1 cellular context compared by ENCODE assay signal in genomic region chr16:58658796-58659211, GRCh38.
TF ChIP-seq lines count a peak whose summit lies in the region.

No MANE protein-coding gene starts in this region.

TF ChIP-seq in K562, 482 proteins besides CTCF, POLR2A, EP300 and RAD21 (continued from another document and continues in another):
- TF ChIP-seq, protein P1, sequence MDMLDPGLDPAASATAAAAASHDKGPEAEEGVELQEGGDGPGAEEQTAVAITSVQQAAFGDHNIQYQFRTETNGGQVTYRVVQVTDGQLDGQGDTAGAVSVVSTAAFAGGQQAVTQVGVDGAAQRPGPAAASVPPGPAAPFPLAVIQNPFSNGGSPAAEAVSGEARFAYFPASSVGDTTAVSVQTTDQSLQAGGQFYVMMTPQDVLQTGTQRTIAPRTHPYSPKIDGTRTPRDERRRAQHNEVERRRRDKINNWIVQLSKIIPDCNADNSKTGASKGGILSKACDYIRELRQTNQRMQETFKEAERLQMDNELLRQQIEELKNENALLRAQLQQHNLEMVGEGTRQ (CRISPR knock-in tag; IDR thresholded peaks at IDR 0.05), result peak; percentile 41
- TF ChIP-seq, protein P2, sequence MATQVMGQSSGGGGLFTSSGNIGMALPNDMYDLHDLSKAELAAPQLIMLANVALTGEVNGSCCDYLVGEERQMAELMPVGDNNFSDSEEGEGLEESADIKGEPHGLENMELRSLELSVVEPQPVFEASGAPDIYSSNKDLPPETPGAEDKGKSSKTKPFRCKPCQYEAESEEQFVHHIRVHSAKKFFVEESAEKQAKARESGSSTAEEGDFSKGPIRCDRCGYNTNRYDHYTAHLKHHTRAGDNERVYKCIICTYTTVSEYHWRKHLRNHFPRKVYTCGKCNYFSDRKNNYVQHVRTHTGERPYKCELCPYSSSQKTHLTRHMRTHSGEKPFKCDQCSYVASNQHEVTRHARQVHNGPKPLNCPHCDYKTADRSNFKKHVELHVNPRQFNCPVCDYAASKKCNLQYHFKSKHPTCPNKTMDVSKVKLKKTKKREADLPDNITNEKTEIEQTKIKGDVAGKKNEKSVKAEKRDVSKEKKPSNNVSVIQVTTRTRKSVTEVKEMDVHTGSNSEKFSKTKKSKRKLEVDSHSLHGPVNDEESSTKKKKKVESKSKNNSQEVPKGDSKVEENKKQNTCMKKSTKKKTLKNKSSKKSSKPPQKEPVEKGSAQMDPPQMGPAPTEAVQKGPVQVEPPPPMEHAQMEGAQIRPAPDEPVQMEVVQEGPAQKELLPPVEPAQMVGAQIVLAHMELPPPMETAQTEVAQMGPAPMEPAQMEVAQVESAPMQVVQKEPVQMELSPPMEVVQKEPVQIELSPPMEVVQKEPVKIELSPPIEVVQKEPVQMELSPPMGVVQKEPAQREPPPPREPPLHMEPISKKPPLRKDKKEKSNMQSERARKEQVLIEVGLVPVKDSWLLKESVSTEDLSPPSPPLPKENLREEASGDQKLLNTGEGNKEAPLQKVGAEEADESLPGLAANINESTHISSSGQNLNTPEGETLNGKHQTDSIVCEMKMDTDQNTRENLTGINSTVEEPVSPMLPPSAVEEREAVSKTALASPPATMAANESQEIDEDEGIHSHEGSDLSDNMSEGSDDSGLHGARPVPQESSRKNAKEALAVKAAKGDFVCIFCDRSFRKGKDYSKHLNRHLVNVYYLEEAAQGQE (CRISPR knock-in tag; IDR thresholded peaks at IDR 0.05; ENCODE audit: low read depth), result no peak
- peak; percentile 58 for TF ChIP-seq ZNF766 (CRISPR knock-in tag; conservative IDR thresholded peaks at IDR 0.05)
- peak; percentile 79 for TF ChIP-seq BHLHE40 (IDR thresholded peaks at IDR 0.05; ENCODE audit: low read length)
- TF ChIP-seq CEBPB (tag; IDR thresholded peaks at IDR 0.05), result peak; percentile 78
- no peak for TF ChIP-seq ZNF212 (CRISPR knock-in tag; IDR thresholded peaks at IDR 0.05)
- TF ChIP-seq SMAD4 (CRISPR knock-in tag; conservative IDR thresholded peaks at IDR 0.05), result peak; percentile 58; the same call in 1 of the 2 replicates
- TF ChIP-seq ZNF764 (CRISPR knock-in tag; IDR thresholded peaks at IDR 0.05; ENCODE audit: low read depth), result no peak
- TF ChIP-seq PPARD (CRISPR knock-in tag; IDR thresholded peaks at IDR 0.05), result no peak
- peak; percentile 33 to 78 (median 54) for TF ChIP-seq YY1 (IDR thresholded peaks at IDR 0.05; ENCODE audit: borderline replicate concordance in 1 of 3, control insufficient read depth in 1 of 3, extremely low read depth in 1 of 3, insufficient read depth in 3 of 3, insufficient read length in 1 of 3, insufficient replicate concordance in 2 of 3, low read depth in 1 of 3, low read length in 2 of 3)
- TF ChIP-seq, protein P3, sequence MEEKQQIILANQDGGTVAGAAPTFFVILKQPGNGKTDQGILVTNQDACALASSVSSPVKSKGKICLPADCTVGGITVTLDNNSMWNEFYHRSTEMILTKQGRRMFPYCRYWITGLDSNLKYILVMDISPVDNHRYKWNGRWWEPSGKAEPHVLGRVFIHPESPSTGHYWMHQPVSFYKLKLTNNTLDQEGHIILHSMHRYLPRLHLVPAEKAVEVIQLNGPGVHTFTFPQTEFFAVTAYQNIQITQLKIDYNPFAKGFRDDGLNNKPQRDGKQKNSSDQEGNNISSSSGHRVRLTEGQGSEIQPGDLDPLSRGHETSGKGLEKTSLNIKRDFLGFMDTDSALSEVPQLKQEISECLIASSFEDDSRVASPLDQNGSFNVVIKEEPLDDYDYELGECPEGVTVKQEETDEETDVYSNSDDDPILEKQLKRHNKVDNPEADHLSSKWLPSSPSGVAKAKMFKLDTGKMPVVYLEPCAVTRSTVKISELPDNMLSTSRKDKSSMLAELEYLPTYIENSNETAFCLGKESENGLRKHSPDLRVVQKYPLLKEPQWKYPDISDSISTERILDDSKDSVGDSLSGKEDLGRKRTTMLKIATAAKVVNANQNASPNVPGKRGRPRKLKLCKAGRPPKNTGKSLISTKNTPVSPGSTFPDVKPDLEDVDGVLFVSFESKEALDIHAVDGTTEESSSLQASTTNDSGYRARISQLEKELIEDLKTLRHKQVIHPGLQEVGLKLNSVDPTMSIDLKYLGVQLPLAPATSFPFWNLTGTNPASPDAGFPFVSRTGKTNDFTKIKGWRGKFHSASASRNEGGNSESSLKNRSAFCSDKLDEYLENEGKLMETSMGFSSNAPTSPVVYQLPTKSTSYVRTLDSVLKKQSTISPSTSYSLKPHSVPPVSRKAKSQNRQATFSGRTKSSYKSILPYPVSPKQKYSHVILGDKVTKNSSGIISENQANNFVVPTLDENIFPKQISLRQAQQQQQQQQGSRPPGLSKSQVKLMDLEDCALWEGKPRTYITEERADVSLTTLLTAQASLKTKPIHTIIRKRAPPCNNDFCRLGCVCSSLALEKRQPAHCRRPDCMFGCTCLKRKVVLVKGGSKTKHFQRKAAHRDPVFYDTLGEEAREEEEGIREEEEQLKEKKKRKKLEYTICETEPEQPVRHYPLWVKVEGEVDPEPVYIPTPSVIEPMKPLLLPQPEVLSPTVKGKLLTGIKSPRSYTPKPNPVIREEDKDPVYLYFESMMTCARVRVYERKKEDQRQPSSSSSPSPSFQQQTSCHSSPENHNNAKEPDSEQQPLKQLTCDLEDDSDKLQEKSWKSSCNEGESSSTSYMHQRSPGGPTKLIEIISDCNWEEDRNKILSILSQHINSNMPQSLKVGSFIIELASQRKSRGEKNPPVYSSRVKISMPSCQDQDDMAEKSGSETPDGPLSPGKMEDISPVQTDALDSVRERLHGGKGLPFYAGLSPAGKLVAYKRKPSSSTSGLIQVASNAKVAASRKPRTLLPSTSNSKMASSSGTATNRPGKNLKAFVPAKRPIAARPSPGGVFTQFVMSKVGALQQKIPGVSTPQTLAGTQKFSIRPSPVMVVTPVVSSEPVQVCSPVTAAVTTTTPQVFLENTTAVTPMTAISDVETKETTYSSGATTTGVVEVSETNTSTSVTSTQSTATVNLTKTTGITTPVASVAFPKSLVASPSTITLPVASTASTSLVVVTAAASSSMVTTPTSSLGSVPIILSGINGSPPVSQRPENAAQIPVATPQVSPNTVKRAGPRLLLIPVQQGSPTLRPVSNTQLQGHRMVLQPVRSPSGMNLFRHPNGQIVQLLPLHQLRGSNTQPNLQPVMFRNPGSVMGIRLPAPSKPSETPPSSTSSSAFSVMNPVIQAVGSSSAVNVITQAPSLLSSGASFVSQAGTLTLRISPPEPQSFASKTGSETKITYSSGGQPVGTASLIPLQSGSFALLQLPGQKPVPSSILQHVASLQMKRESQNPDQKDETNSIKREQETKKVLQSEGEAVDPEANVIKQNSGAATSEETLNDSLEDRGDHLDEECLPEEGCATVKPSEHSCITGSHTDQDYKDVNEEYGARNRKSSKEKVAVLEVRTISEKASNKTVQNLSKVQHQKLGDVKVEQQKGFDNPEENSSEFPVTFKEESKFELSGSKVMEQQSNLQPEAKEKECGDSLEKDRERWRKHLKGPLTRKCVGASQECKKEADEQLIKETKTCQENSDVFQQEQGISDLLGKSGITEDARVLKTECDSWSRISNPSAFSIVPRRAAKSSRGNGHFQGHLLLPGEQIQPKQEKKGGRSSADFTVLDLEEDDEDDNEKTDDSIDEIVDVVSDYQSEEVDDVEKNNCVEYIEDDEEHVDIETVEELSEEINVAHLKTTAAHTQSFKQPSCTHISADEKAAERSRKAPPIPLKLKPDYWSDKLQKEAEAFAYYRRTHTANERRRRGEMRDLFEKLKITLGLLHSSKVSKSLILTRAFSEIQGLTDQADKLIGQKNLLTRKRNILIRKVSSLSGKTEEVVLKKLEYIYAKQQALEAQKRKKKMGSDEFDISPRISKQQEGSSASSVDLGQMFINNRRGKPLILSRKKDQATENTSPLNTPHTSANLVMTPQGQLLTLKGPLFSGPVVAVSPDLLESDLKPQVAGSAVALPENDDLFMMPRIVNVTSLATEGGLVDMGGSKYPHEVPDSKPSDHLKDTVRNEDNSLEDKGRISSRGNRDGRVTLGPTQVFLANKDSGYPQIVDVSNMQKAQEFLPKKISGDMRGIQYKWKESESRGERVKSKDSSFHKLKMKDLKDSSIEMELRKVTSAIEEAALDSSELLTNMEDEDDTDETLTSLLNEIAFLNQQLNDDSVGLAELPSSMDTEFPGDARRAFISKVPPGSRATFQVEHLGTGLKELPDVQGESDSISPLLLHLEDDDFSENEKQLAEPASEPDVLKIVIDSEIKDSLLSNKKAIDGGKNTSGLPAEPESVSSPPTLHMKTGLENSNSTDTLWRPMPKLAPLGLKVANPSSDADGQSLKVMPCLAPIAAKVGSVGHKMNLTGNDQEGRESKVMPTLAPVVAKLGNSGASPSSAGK (IDR thresholded peaks at IDR 0.05), result peak; percentile 73
- no peak for TF ChIP-seq HDAC2 (IDR thresholded peaks at IDR 0.05)
- peak; percentile 79 for TF ChIP-seq ZNF644 (tag; IDR thresholded peaks at IDR 0.05; ENCODE audit: low read depth)
- no peak for TF ChIP-seq MIER1 (IDR thresholded peaks at IDR 0.05; ENCODE audit: low read depth)
- no peak for TF ChIP-seq POLR2B (IDR thresholded peaks at IDR 0.05; ENCODE audit: low read depth, partially characterized antibody)
- TF ChIP-seq ZNF639 (CRISPR knock-in tag; conservative IDR thresholded peaks at IDR 0.05 in 1 of 2, IDR thresholded peaks at IDR 0.05 in 1 of 2), result peak in 1 of 2 experiments; percentile 56; a peak in 1 of 4 replicates
- no peak for TF ChIP-seq ZFP1 (CRISPR knock-in tag; IDR thresholded peaks at IDR 0.05)
- peak in 1 of 2 experiments; percentile 46; a peak in 1 of 4 replicates for TF ChIP-seq TRIM24 (IDR thresholded peaks at IDR 0.05)
- TF ChIP-seq ILF3 (IDR thresholded peaks at IDR 0.05; ENCODE audit: borderline replicate concordance), result no peak
- TF ChIP-seq PHB (CRISPR knock-in tag; IDR thresholded peaks at IDR 0.05), result 0 out of 2 replicates have a peak, but pooled peaks have one; percentile 13
- TF ChIP-seq NR2C2 (CRISPR knock-in tag; IDR thresholded peaks at IDR 0.05), result no peak
- no peak for TF ChIP-seq NR2C2 (tag; IDR thresholded peaks at IDR 0.05)
- no peak for TF ChIP-seq CLOCK (CRISPR knock-in tag; IDR thresholded peaks at IDR 0.05; ENCODE audit: borderline replicate concordance)
- TF ChIP-seq HNRNPH1 (optimal IDR thresholded peaks at IDR 0.05; ENCODE audit: low read depth, low read length), result no peak
- TF ChIP-seq PHB2 (IDR thresholded peaks at IDR 0.05; ENCODE audit: low read depth), result no peak
- 0 out of 2 replicates have a peak, but pooled peaks have one; percentile 24 for TF ChIP-seq MAX (CRISPR knock-in tag; IDR thresholded peaks at IDR 0.05)
- TF ChIP-seq CXXC5 (CRISPR knock-in tag; IDR thresholded peaks at IDR 0.05), result 0 out of 2 replicates have a peak, but pooled peaks have one; percentile 36
- no peak for TF ChIP-seq SIX5 (IDR thresholded peaks at IDR 0.05; ENCODE audit: borderline replicate concordance in 1 of 2, insufficient read depth in 1 of 2, low read depth in 1 of 2, low read length in 2 of 2)
- peak; percentile 44; the same call in 1 of the 2 replicates for TF ChIP-seq EP400 (IDR thresholded peaks at IDR 0.05)
- TF ChIP-seq TAF7 (tag; IDR thresholded peaks at IDR 0.05), result 0 out of 2 replicates have a peak, but pooled peaks have one; percentile 9
- no peak for TF ChIP-seq CEBPG (CRISPR knock-in tag; IDR thresholded peaks at IDR 0.05)
- TF ChIP-seq CEBPG (tag; conservative IDR thresholded peaks at IDR 0.05 in 1 of 2, IDR thresholded peaks at IDR 0.05 in 1 of 2), result peak; percentile 65 to 72; a peak in 3 of 4 replicates
- 0 out of 2 replicates have a peak, but pooled peaks have one; percentile 18 for TF ChIP-seq ZNF592 (IDR thresholded peaks at IDR 0.05)
